8 cellular contexts compared by ENCODE assay signal in the genomic region with DNA sequence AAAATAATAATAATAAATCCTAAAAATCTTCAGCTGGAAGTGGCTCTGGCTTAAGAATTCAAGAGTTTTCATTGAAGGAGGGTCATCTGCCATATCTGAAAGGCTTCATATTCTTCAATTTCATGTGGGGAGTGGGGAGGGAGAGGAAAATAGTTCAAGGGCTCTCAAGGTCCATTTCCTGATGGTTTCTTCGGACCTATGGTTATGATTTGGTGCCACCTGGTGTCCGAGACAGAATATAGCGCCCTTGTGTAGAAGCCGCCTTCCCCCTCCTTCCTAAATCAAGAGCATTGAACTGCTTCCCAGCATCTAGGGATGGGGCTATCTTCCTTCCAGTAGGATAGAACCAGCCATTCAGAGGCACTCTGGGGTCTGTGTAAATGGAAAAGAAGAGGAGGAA. TPM values are rescaled to one million over a fixed set of nuclear protein-coding genes. Genes with fewer than 3 reads are reported as not detected.
DNase-seq lines count a peak whose midpoint lies in the region; ATAC-seq, FAIRE-seq and TF ChIP-seq lines count a peak whose summit lies in the region.

No MANE protein-coding gene starts in this region.

- FAIRE-seq in GM12892 (lab: Jason Lieb, UNC): peak; percentile 96

- in situ Hi-C loops in ACHN (cut with HindIII; ENCODE audit: low pct_ligation_motif_present, low pct_unique_long_range_greater_than_20kb, low sequenced_read_pairs): no loop called here

- TF ChIP-seq CTCF in cardiac fibroblast (IDR thresholded peaks at IDR 0.05; ENCODE audit: low read depth, low read length): peak; percentile 54

- no peak for TF ChIP-seq POLR2A in GM12892 (IDR thresholded peaks at IDR 0.05; ENCODE audit: low read depth, low read length)

- no peak for ATAC-seq in HG02840 (IDR thresholded peaks at IDR 0.05; ENCODE audit: low FRiP score, unreplicated experiment)

- no peak overlapping the region for H3K4me3 ChIP-seq in cardiac fibroblast (replicated peaks in 1 of 2; ENCODE audit: low read depth in 2 of 2, low read length in 2 of 2)

- DNase-seq in ACHN: peak; percentile 47
- DNase-seq in GM12892 (ENCODE audit: insufficient read length): no peak
- peak; percentile 12 for DNase-seq in NCI-H146 treated with DMSO at 0.1 percent for 48 hours (lab: John Stamatoyannopoulos, UW; ENCODE audit: unreplicated experiment)
- DNase-seq in T-helper 22 cell (ENCODE audit: low read depth): peak; percentile 12
- peak; percentile 76 to 81 for DNase-seq in cardiac fibroblast (ENCODE audit: low read depth in 2 of 2)
- peak; percentile 64 for DNase-seq in kidney tubule cell (ENCODE audit: low spot score)
- DNase-seq in stimulated activated CD8-positive, alpha-beta memory T cell treated with anti-CD3 and anti-CD28 coated beads, Interleukin-7, amount 100 ng/mL, for 4 hours (ENCODE audit: low read depth in 2 of 2): peak; percentile 11 to 23

RNA-seq across cellular contexts. Expression of a gene that starts 34.3 kb away (rescaled TPM):
- polyA plus RNA-seq in GM12892 (2012; ENCODE audit: missing spikeins): 1.1 TPM

RNA-seq across cellular contexts. Expression of a gene that starts 44.1 kb away (rescaled TPM):
- not detected for polyA plus RNA-seq in GM12892 (2012; ENCODE audit: missing spikeins)
